Comparison of ENCODE assay signal across 19 cellular contexts in the genomic region with DNA sequence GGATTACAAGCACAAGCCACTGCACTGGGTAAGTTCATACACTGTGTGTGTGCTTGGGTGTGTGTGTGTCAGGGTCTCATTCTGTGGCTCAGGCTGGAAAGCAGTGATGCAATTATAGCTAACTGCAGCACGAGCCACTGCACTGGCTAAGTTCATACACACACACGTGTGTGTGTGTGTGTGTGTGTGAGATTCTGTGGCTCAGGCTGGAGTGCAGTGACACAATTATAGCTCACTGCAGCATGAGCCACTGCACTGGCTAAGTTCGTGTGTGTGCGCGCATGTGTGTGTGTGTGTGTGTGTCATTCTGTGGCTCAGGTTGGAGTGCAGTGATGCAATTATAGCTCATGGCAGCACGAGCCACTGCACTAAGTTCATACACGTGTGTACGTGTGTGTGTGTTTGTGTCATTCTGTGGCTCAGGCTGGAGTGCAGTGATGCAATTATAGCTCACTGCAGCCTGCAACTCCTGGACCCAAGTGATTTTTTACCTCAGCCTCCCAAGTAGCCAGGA.
A peak's percentile ranks its signal among the peaks of the same experiment; 100 is the strongest.
DNase-seq lines count a peak whose midpoint lies in the region; ATAC-seq, FAIRE-seq and TF ChIP-seq lines count a peak whose summit lies in the region.
"Had no signal": no experiment of that assay in that cellular context is flagged by ENCODE, and none has a peak within 500 bp of the region (broad histone marks: within the 10 kb centered on the region; RNA-seq: fewer than 3 reads in every experiment).

No MANE protein-coding gene starts in this region.

- no peak overlapping the region for H2BK5ac ChIP-seq in mesenchymal stem cell (ENCODE audit: low read depth, low read length, poor library complexity, severe bottlenecking)

- H2AK5ac ChIP-seq in mesenchymal stem cell (ENCODE audit: low read length, severe bottlenecking), result no peak overlapping the region

- no peak overlapping the region for H3K14ac ChIP-seq in mesenchymal stem cell (ENCODE audit: low read length in 2 of 2)

- H3K27me3 ChIP-seq in mesenchymal stem cell (ENCODE audit: control insufficient read depth in 1 of 2, insufficient read depth in 1 of 2, low read length in 2 of 2), result no peaks in the 10 kb centered on the region

- H3K79me1 ChIP-seq in mesenchymal stem cell (replicated peaks; ENCODE audit: low read length, poor library complexity, severe bottlenecking), result peaks cover 18% of the 10 kb centered on the region

- H2BK15ac ChIP-seq in mesenchymal stem cell (ENCODE audit: low read depth, poor library complexity, severe bottlenecking), result no peak overlapping the region

- H3K4me3 ChIP-seq in epithelial cell of esophagus (ENCODE audit: low read length), result no peak overlapping the region
- H3K4me3 ChIP-seq in mesenchymal stem cell (ENCODE audit: insufficient read depth in 1 of 2, low read depth in 1 of 2, low read length in 2 of 2), result peak overlapping the region in 1 of 2 experiments; percentile 5

- no peak for DNase-seq in GM12891 (ENCODE audit: insufficient read length, low spot score)
- peak; percentile 41 for DNase-seq in LHCN-M2 (ENCODE audit: low read depth)
- DNase-seq in epithelial cell of esophagus (ENCODE audit: low read depth), result peak; percentile 53
- DNase-seq in mesenchymal stem cell, result peak; percentile 36
- no peak for DNase-seq in NOMO-1 (lab: John Stamatoyannopoulos, UW; ENCODE audit: unreplicated experiment in 2 of 2)
- DNase-seq in GM19239 (ENCODE audit: insufficient read length, low spot score), result no peak
- DNase-seq: activated CD8-positive, alpha-beta memory T cell treated with anti-CD3 and anti-CD28 coated beads for 24 hours; Caco-2; GF-D8; hypothalamus; NCI-H2107; posterior cingulate gyrus; RPMI8226; stimulated activated naive CD8-positive, alpha-beta T cell treated with anti-CD3 and anti-CD28 coated beads, Interleukin-15, amount 100 ng/mL, for 72 hours; SW 1271 had no signal

- no peak overlapping the region for H4K8ac ChIP-seq in mesenchymal stem cell (ENCODE audit: low read length)

- H3K4ac ChIP-seq in mesenchymal stem cell (ENCODE audit: low read depth in 1 of 2, low read length in 2 of 2), result no peak overlapping the region

- H2BK120ac ChIP-seq in mesenchymal stem cell (ENCODE audit: low read depth, low read length), result no peak overlapping the region

- no peak for TF ChIP-seq POLR2A in GM12891 (IDR thresholded peaks at IDR 0.05; ENCODE audit: low read depth, low read length)

- H3K9me3 ChIP-seq in mesenchymal stem cell (ENCODE audit: control insufficient read depth, low read length), result no peaks in the 10 kb centered on the region
- H3K9me3 ChIP-seq: Caco-2 had no signal

- H3K36me3 ChIP-seq in mesenchymal stem cell (ENCODE audit: control insufficient read depth in 1 of 2, insufficient read depth in 2 of 2, low read depth in 1 of 2, low read length in 2 of 2), result peaks cover 23 to 94% of the 10 kb centered on the region in 2 experiments

- FAIRE-seq in GM12891 (lab: Jason Lieb, UNC) (peak; percentile 56), GM19239 (lab: Jason Lieb, UNC) (no peak)

- H3K18ac ChIP-seq in mesenchymal stem cell (ENCODE audit: low read depth in 1 of 2, low read length in 2 of 2), result peak overlapping the region in 1 of 2 experiments; percentile 11

- H2BK12ac ChIP-seq in mesenchymal stem cell (ENCODE audit: low read length in 2 of 2), result peak overlapping the region in 1 of 2 experiments; percentile 6

- H3K4me2 ChIP-seq in mesenchymal stem cell (ENCODE audit: low read length, poor library complexity, severe bottlenecking), result no peak overlapping the region

- H4K91ac ChIP-seq in mesenchymal stem cell (ENCODE audit: low read length), result peak overlapping the region; percentile 30

- WGBS in mesenchymal stem cell, result 90% methylated on average over 8 of the region's 8 CpGs

- TF ChIP-seq CTCF in epithelial cell of esophagus (IDR thresholded peaks at IDR 0.05; ENCODE audit: insufficient read depth, low read depth, low read length, missing control alignments), result no peak

- no peak for ATAC-seq in HG03571 (IDR thresholded peaks at IDR 0.05; ENCODE audit: unreplicated experiment)
- no peak for ATAC-seq in HG03097 (IDR thresholded peaks at IDR 0.05; ENCODE audit: low FRiP score, unreplicated experiment)
- ATAC-seq: activated T-helper 17 cell treated with anti-CD3 and anti-CD28 coated beads, Interleukin-2, amount 50 U/mL, for 72 hours; stimulated activated naive CD8-positive, alpha-beta T cell treated with anti-CD3 and anti-CD28 coated beads, Interleukin-15, amount 100 ng/mL, for 72 hours had no signal

- no peak overlapping the region for H2AFZ ChIP-seq in mesenchymal stem cell (ENCODE audit: low read depth, low read length)

- no peaks in the 10 kb centered on the region for H3K4me1 ChIP-seq in mesenchymal stem cell (ENCODE audit: control insufficient read depth, insufficient read depth, low read depth, low read length)
- H3K4me1 ChIP-seq: Caco-2 had no signal

- no peak overlapping the region for H3K27ac ChIP-seq in mesenchymal stem cell (ENCODE audit: low read length, poor library complexity, severe bottlenecking)
- H3K27ac ChIP-seq: VCaP had no signal

- no peak overlapping the region for H3K23ac ChIP-seq in mesenchymal stem cell (ENCODE audit: low read length in 2 of 2)

- H3K9ac ChIP-seq in mesenchymal stem cell (ENCODE audit: low read length), result no peak overlapping the region

TF ChIP-seq in GM12891, 5 proteins besides CTCF, POLR2A, EP300 and RAD21:
- no peak for TF ChIP-seq POLR2AphosphoS5 (IDR thresholded peaks at IDR 0.05; ENCODE audit: low read depth, low read length)
- TF ChIP-seq POU2F2 (IDR thresholded peaks at IDR 0.05; ENCODE audit: low read depth, low read length), result no peak
- no peak for TF ChIP-seq TAF1 (IDR thresholded peaks at IDR 0.05; ENCODE audit: low read depth, low read length)
- no peak for TF ChIP-seq SPI1 (IDR thresholded peaks at IDR 0.05; ENCODE audit: low read depth, low read length)
- TF ChIP-seq PAX5 (IDR thresholded peaks at IDR 0.05; ENCODE audit: insufficient read depth, low read length, severe bottlenecking), result no peak

Comparison
In these comparisons a context has a peak if more than half of its experiments do, and no peak if none do; other contexts are left out.
1. DNase-seq: peak in LHCN-M2 (single experiment), epithelial cell of esophagus (single experiment) and mesenchymal stem cell (single experiment); none in GM12891 (single experiment), NOMO-1 (0 of 2) and GM19239 (single experiment).